33 cellular contexts compared by ENCODE assay signal in genomic region chr10:12091420-12091819, GRCh38.
"Had no signal": no experiment of that assay in that cellular context is flagged by ENCODE, and none has a peak within 500 bp of the region (broad histone marks: within the 10 kb centered on the region; RNA-seq: fewer than 3 reads in every experiment).

No MANE protein-coding gene starts in this region.

- H3K9me3 Mint-ChIP-seq: activated CD4-positive, alpha-beta T cell treated with anti-CD3 and anti-CD28 coated beads, Interleukin-2, amount 10 ng/mL, durations not matched to agents 7 days and 5 days; activated naive CD4-positive, alpha-beta T cell treated with anti-CD3 and anti-CD28 coated beads, Interleukin-2, amount 10 ng/mL, durations not matched to agents 7 days and 5 days; activated naive CD4-positive, alpha-beta T cell treated with anti-CD3 and anti-CD28 coated beads, Interleukin-2, amount 50 U/mL, for 72 hours; activated T-cell treated with anti-CD3 and anti-CD28 coated beads, Interleukin-2, amount 50 U/mL, for 24 hours; activated T-cell treated with anti-CD3 and anti-CD28 coated beads, Interleukin-2, amount 50 U/mL, for 72 hours; brain; endodermal cell; T-helper 2 cell treated with Interferon-gamma antibody and Interleukin-4, amounts not matched to agents 5 μg/mL and 100 μg/mL, for 36 hours had no signal

- H3K27me3 ChIP-seq: ascending aorta, breast epithelium, cardiac muscle cell, colonic mucosa, dorsolateral prefrontal cortex, gastrocnemius medialis, heart left ventricle had no signal

- H3K9me3 ChIP-seq: ascending aorta, breast epithelium, colonic mucosa, gastrocnemius medialis, heart left ventricle had no signal

- H3K4me1 ChIP-seq: ascending aorta, breast epithelium, colonic mucosa, gastrocnemius medialis, heart left ventricle had no signal

- ATAC-seq: activated naive CD4-positive, alpha-beta T cell treated with anti-CD3 and anti-CD28 coated beads, Interleukin-2, amount 50 U/mL, for 72 hours; activated T-cell treated with anti-CD3 and anti-CD28 coated beads, Interleukin-2, amount 50 U/mL, for 72 hours; esophagus mucosa; gastrocnemius medialis; heart left ventricle; T-helper 17 cell had no signal

- DNase-seq: activated CD4-positive, alpha-beta memory T cell treated with anti-CD3 and anti-CD28 coated beads, Interleukin-2, amount 10 ng/mL, durations not matched to agents 7 days and 5 days; activated CD4-positive, alpha-beta T cell treated with anti-CD3 and anti-CD28 coated beads for 1 hour; activated CD4-positive, alpha-beta T cell treated with anti-CD3 and anti-CD28 coated beads for 4 hours; activated CD4-positive, alpha-beta T cell treated with anti-CD3 and anti-CD28 coated beads, Interleukin-2, amount 10 ng/mL, durations not matched to agents 7 days and 5 days; activated CD4-positive, alpha-beta T cell treated with anti-CD3 and anti-CD28 coated beads, Interleukin-2, amount 50 U/mL, for 4 hours; activated CD8-positive, alpha-beta memory T cell treated with anti-CD3 and anti-CD28 coated beads, Interleukin-2, amount 50 U/mL, for 48 hours; activated gamma-delta T cell; activated naive CD4-positive, alpha-beta T cell; activated naive CD4-positive, alpha-beta T cell treated with anti-CD3 and anti-CD28 coated beads, Interleukin-2, amount 10 ng/mL, durations not matched to agents 7 days and 5 days; activated naive CD8-positive, alpha-beta T cell treated with anti-CD3 and anti-CD28 coated beads, Interleukin-2, amount 10 ng/mL, durations not matched to agents 7 days and 5 days; activated T-cell treated with anti-CD3 and anti-CD28 coated beads for 4 hours; activated T-cell treated with anti-CD3 and anti-CD28 coated beads, Interleukin-2, amount 50 U/mL, for 24 hours; activated T-cell treated with anti-CD3 and anti-CD28 coated beads, Interleukin-2, amount 50 U/mL, for 72 hours; central memory CD4-positive, alpha-beta T cell; cerebellar nuclear complex; colonic mucosa; dorsolateral prefrontal cortex; effector memory CD4-positive, alpha-beta T cell; endodermal cell; foreskin fibroblast; gastrocnemius medialis; glutamatergic neuron; heart left ventricle; T-helper 1 cell; T-helper 17 cell; T1000 had no signal

- H3K27ac ChIP-seq: ascending aorta, breast epithelium, cardiac muscle cell, colonic mucosa, dorsolateral prefrontal cortex, gastrocnemius medialis, heart left ventricle had no signal

- H3K27ac Mint-ChIP-seq: activated CD4-positive, alpha-beta memory T cell treated with anti-CD3 and anti-CD28 coated beads, Interleukin-2, amount 10 ng/mL, durations not matched to agents 7 days and 5 days; activated CD4-positive, alpha-beta T cell treated with anti-CD3 and anti-CD28 coated beads, Interleukin-2, amount 10 ng/mL, durations not matched to agents 7 days and 5 days; activated naive CD4-positive, alpha-beta T cell treated with anti-CD3 and anti-CD28 coated beads, Interleukin-2, amount 10 ng/mL, durations not matched to agents 7 days and 5 days; activated naive CD4-positive, alpha-beta T cell treated with anti-CD3 and anti-CD28 coated beads, Interleukin-2, amount 50 U/mL, for 72 hours; activated naive CD8-positive, alpha-beta T cell treated with anti-CD3 and anti-CD28 coated beads, Interleukin-2, amount 10 ng/mL, durations not matched to agents 7 days and 5 days; activated T-cell treated with anti-CD3 and anti-CD28 coated beads, Interleukin-2, amount 50 U/mL, for 24 hours; activated T-cell treated with anti-CD3 and anti-CD28 coated beads, Interleukin-2, amount 50 U/mL, for 72 hours; brain; endodermal cell; T-helper 17 cell; T-helper 2 cell treated with Interferon-gamma antibody and Interleukin-4, amounts not matched to agents 5 μg/mL and 100 μg/mL, for 36 hours had no signal

- H3K4me3 Mint-ChIP-seq: activated CD4-positive, alpha-beta memory T cell treated with anti-CD3 and anti-CD28 coated beads, Interleukin-2, amount 10 ng/mL, durations not matched to agents 7 days and 5 days; activated CD4-positive, alpha-beta T cell treated with anti-CD3 and anti-CD28 coated beads, Interleukin-2, amount 10 ng/mL, durations not matched to agents 7 days and 5 days; activated naive CD4-positive, alpha-beta T cell treated with anti-CD3 and anti-CD28 coated beads, Interleukin-2, amount 10 ng/mL, durations not matched to agents 7 days and 5 days; activated naive CD8-positive, alpha-beta T cell treated with anti-CD3 and anti-CD28 coated beads, Interleukin-2, amount 10 ng/mL, durations not matched to agents 7 days and 5 days; activated T-cell treated with anti-CD3 and anti-CD28 coated beads, Interleukin-2, amount 50 U/mL, for 24 hours; activated T-cell treated with anti-CD3 and anti-CD28 coated beads, Interleukin-2, amount 50 U/mL, for 72 hours; brain; endodermal cell; T-helper 17 cell; T-helper 2 cell treated with Interferon-gamma antibody and Interleukin-4, amounts not matched to agents 5 μg/mL and 100 μg/mL, for 36 hours had no signal

- H3K4me1 Mint-ChIP-seq: activated naive CD4-positive, alpha-beta T cell treated with anti-CD3 and anti-CD28 coated beads, Interleukin-2, amount 10 ng/mL, durations not matched to agents 7 days and 5 days; brain; endodermal cell; T-helper 17 cell had no signal

- H3K4me3 ChIP-seq: ascending aorta, breast epithelium, cardiac muscle cell, colonic mucosa, dorsolateral prefrontal cortex, gastrocnemius medialis, heart left ventricle had no signal

- H3K27me3 Mint-ChIP-seq: activated CD4-positive, alpha-beta memory T cell treated with anti-CD3 and anti-CD28 coated beads, Interleukin-2, amount 10 ng/mL, durations not matched to agents 7 days and 5 days; activated CD4-positive, alpha-beta T cell treated with anti-CD3 and anti-CD28 coated beads, Interleukin-2, amount 10 ng/mL, durations not matched to agents 7 days and 5 days; activated naive CD4-positive, alpha-beta T cell treated with anti-CD3 and anti-CD28 coated beads, Interleukin-2, amount 10 ng/mL, durations not matched to agents 7 days and 5 days; activated naive CD8-positive, alpha-beta T cell treated with anti-CD3 and anti-CD28 coated beads, Interleukin-2, amount 10 ng/mL, durations not matched to agents 7 days and 5 days; activated T-cell treated with anti-CD3 and anti-CD28 coated beads, Interleukin-2, amount 50 U/mL, for 24 hours; brain; T-helper 17 cell had no signal
